In genomic region chr16:55257971-55258613, GRCh38 we compare ENCODE assay signal across 8 cellular contexts.
DNase-seq lines count a peak whose midpoint lies in the region; ATAC-seq and TF ChIP-seq lines count a peak whose summit lies in the region.

No MANE protein-coding gene starts in this region.

- no peak overlapping the region for H2AK9ac ChIP-seq in IMR-90 (replicated peaks; ENCODE audit: low read depth, low read length, poor library complexity)

- no peak overlapping the region for H2BK20ac ChIP-seq in IMR-90 (ENCODE audit: low read depth, low read length)

- intact Hi-C loops in Caco-2 (cut with micrococcal nuclease; ENCODE audit: unreplicated experiment): loop anchor here (1.0 to 10.0 kb wide), 8 partner anchors 138 to 1486 kb away; partner anchors contain the start of genes IRX3 and IRX5
- intact Hi-C loops in IMR-90 (cut with micrococcal nuclease): loop anchor here (1.0 to 5.0 kb wide), 4 partner anchors 1312 to 1707 kb away; no protein-coding TSS in a partner anchor
- intact Hi-C loops in esophagus squamous epithelium (cut with DNase I): no loop called here

- H2BK5ac ChIP-seq in IMR-90 (ENCODE audit: low read depth, low read length, poor library complexity, severe bottlenecking): no peak overlapping the region

- H3K9ac ChIP-seq in IMR-90 (ENCODE audit: low read depth, low read length): no peak overlapping the region

- peaks cover 17% of the 10 kb centered on the region for H3K9me3 Mint-ChIP-seq in Caco-2 (ENCODE audit: unreplicated experiment)

- no peaks in the 10 kb centered on the region for H3K36me3 ChIP-seq in Caco-2 (ENCODE audit: control insufficient read depth, insufficient read depth, low read length)
- no peaks in the 10 kb centered on the region for H3K36me3 ChIP-seq in IMR-90 (ENCODE audit: control insufficient read depth, insufficient read depth, low read length)
- no peaks in the 10 kb centered on the region for H3K36me3 ChIP-seq in esophagus squamous epithelium
- H3K36me3 ChIP-seq in osteoblast (ENCODE audit: insufficient read depth, low read length): no peaks in the 10 kb centered on the region

- H3K79me1 ChIP-seq in IMR-90 (ENCODE audit: low read depth in 1 of 2, low read length in 2 of 2): no peaks in the 10 kb centered on the region

- peak; percentile 76 for TF ChIP-seq RAD21 in IMR-90 (IDR thresholded peaks at IDR 0.05; ENCODE audit: low read length)

- H3K4me3 Mint-ChIP-seq in Caco-2 (ENCODE audit: unreplicated experiment): no peak overlapping the region

- POLR2A ChIA-PET in Caco-2 (lab: Charles Lee): no interaction called here
- POLR2A ChIA-PET in IMR-90 (lab: Charles Lee; ENCODE audit: unreplicated experiment): no interaction called here

- H3K14ac ChIP-seq in IMR-90 (replicated peaks; ENCODE audit: low read depth, low read length): no peak overlapping the region

- TF ChIP-seq POLR2A in IMR-90 (IDR thresholded peaks at IDR 0.05; ENCODE audit: low read depth, low read length): no peak
- no peak for TF ChIP-seq POLR2A in esophagus squamous epithelium (IDR thresholded peaks at IDR 0.05)

- H3K4ac ChIP-seq in IMR-90 (ENCODE audit: low read depth, low read length): no peak overlapping the region

- H4K8ac ChIP-seq in IMR-90 (ENCODE audit: low read depth in 2 of 2, low read length in 2 of 2): no peak overlapping the region

- no peak overlapping the region for H3K56ac ChIP-seq in IMR-90 (ENCODE audit: extremely low read depth, insufficient read depth, low read length)

- peaks cover 8% of the 10 kb centered on the region for H3K9me3 ChIP-seq in Caco-2
- H3K9me3 ChIP-seq in IMR-90 (ENCODE audit: control insufficient read depth, insufficient read depth, low read length): no peaks in the 10 kb centered on the region
- H3K9me3 ChIP-seq in esophagus squamous epithelium: no peaks in the 10 kb centered on the region
- H3K9me3 ChIP-seq in osteoblast (ENCODE audit: low read depth, low read length): no peaks in the 10 kb centered on the region

- H4K20me1 ChIP-seq in IMR-90 (ENCODE audit: insufficient read depth, low read length): no peaks in the 10 kb centered on the region
- no peaks in the 10 kb centered on the region for H4K20me1 ChIP-seq in osteoblast (ENCODE audit: insufficient read depth, low read length)

- H2AFZ ChIP-seq in IMR-90 (replicated peaks; ENCODE audit: low read length, poor library complexity) (no peak overlapping the region), osteoblast (ENCODE audit: low read length) (peak overlapping the region; percentile 1)

- no peak overlapping the region for H3K23ac ChIP-seq in IMR-90 (ENCODE audit: low read depth, low read length)

- CTCF ChIA-PET in Caco-2 (lab: Charles Lee): interaction anchor here (0.7 to 1.5 kb wide), 5 partner anchors 56 to 301 kb away, joined by 3 to 8 read pairs (median 4); no protein-coding TSS in a partner anchor
- CTCF ChIA-PET in IMR-90 (lab: Yijun Ruan, JAX): interaction anchor here (0.9 to 1.0 kb wide), 2 partner anchors 9 to 41 kb away, joined by 3 to 5 read pairs; no protein-coding TSS in a partner anchor

- H2AK5ac ChIP-seq in IMR-90 (ENCODE audit: low read depth, low read length): no peak overlapping the region

- H3K4me2 ChIP-seq in IMR-90 (ENCODE audit: low read depth, low read length) (no peak overlapping the region), osteoblast (ENCODE audit: insufficient read depth, low read length) (peak overlapping the region; percentile 28)

- WGBS in IMR-90 (ENCODE audit: extremely low coverage in 2 of 2, insufficient read length in 1 of 2), 2 experiments: 42% methylated on average over 5 of the region's 9 CpGs; no CpG with 5 or more reads in 1 of the 2 experiments
- WGBS in esophagus squamous epithelium, 2 donors: 18 to 35% methylated on average over 6 to 8 of the region's 9 CpGs

- no peaks in the 10 kb centered on the region for H3K27me3 Mint-ChIP-seq in Caco-2 (ENCODE audit: insufficient read depth, unreplicated experiment)

- no peak overlapping the region for H4K5ac ChIP-seq in IMR-90 (ENCODE audit: low read depth, low read length)

- H3K36me3 Mint-ChIP-seq in Caco-2 (ENCODE audit: insufficient read depth, unreplicated experiment): no peaks in the 10 kb centered on the region

- no peak overlapping the region for H4K91ac ChIP-seq in IMR-90 (ENCODE audit: insufficient read depth, low read depth, low read length)

- no peak overlapping the region for H2BK15ac ChIP-seq in IMR-90 (ENCODE audit: low read depth, low read length)

- dilution Hi-C loops in IMR-90 (cut with HindIII; ENCODE audit: low sequenced_read_pairs, unreplicated experiment): no loop called here

- no peaks in the 10 kb centered on the region for H3K79me2 ChIP-seq in osteoblast (ENCODE audit: insufficient read depth, low read length)

- no peak overlapping the region for H3K27ac ChIP-seq in IMR-90 (ENCODE audit: insufficient read depth, low read length)
- no peak overlapping the region for H3K27ac ChIP-seq in esophagus squamous epithelium
- H3K27ac ChIP-seq in osteoblast (ENCODE audit: low read depth, low read length): no peak overlapping the region

- TF ChIP-seq CTCF in Caco-2 (IDR thresholded peaks at IDR 0.05; ENCODE audit: insufficient read depth in 1 of 2, low read depth in 1 of 2, low read length in 1 of 2, severe bottlenecking in 1 of 2, unreplicated experiment in 1 of 2) (peak; percentile 86 to 93), IMR-90 (conservative IDR thresholded peaks at IDR 0.05; ENCODE audit: low read depth, low read length) (peak; percentile 58), esophagus squamous epithelium (IDR thresholded peaks at IDR 0.05) (peak; percentile 17 to 92 (median 86)), osteoblast (IDR thresholded peaks at IDR 0.05; ENCODE audit: extremely low read depth, low read depth, low read length) (peak; percentile 96)

- H3K27ac Mint-ChIP-seq in Caco-2 (ENCODE audit: unreplicated experiment): no peak overlapping the region

- no peak overlapping the region for H3K18ac ChIP-seq in IMR-90 (ENCODE audit: low read depth, low read length)

- no TSS peak for BruUV-seq in Caco-2 (replicated peaks; lab: Mats Ljungman, UMichigan)
- no TSS peak for BruUV-seq in IMR-90 (replicated peaks; lab: Mats Ljungman, UMichigan)

- H3K27me3 ChIP-seq in Caco-2 (replicated peaks; ENCODE audit: control insufficient read depth, insufficient read depth, low read length): no peaks in the 10 kb centered on the region
- H3K27me3 ChIP-seq in IMR-90 (ENCODE audit: control insufficient read depth, insufficient read depth, low read length): no peaks in the 10 kb centered on the region
- peaks cover 0 to 4% (median 0%) of the 10 kb centered on the region in 4 donors for H3K27me3 ChIP-seq in esophagus squamous epithelium
- H3K27me3 ChIP-seq in osteoblast (ENCODE audit: insufficient read depth, low read length): no peaks in the 10 kb centered on the region

- in situ Hi-C loops in IMR-90 (cut with MboI; ENCODE audit: low sequenced_read_pairs): no loop called here

- no peak overlapping the region for H2BK120ac ChIP-seq in IMR-90 (ENCODE audit: low read depth, low read length)

- peak; percentile 65 to 86 for DNase-seq in Caco-2
- peak; percentile 26 for DNase-seq in IMR-90
- peak; percentile 19 for DNase-seq in activated CD4-positive, alpha-beta T cell treated with anti-CD3 and anti-CD28 coated beads, Interleukin-2, amount 50 U/mL, for 1 hour
- no peak for DNase-seq in esophagus squamous epithelium (lab: John Stamatoyannopoulos, UW)
- peak; percentile 69 for DNase-seq in osteoblast (ENCODE audit: insufficient read length, low spot score, missing footprints)
- no peak for DNase-seq in superior temporal gyrus (ENCODE audit: extremely low spot score)

- H3K4me1 ChIP-seq in Caco-2 (no peaks in the 10 kb centered on the region), IMR-90 (ENCODE audit: control insufficient read depth, insufficient read depth, low read length) (no peaks in the 10 kb centered on the region), esophagus squamous epithelium (no peaks in the 10 kb centered on the region), osteoblast (ENCODE audit: insufficient read depth, low read length) (no peaks in the 10 kb centered on the region)

- peak; percentile 65 for ATAC-seq in GM19328 (IDR thresholded peaks at IDR 0.05; ENCODE audit: unreplicated experiment)
- no peak for ATAC-seq in IMR-90 (ENCODE audit: low read depth)
- ATAC-seq in HG03439 (IDR thresholded peaks at IDR 0.05; ENCODE audit: unreplicated experiment): no peak

- H3K4me3 ChIP-seq in Caco-2 (ENCODE audit: low read depth, low read length): no peak overlapping the region
- no peak overlapping the region for H3K4me3 ChIP-seq in IMR-90 (ENCODE audit: insufficient read depth, low read depth, low read length)
- no peak overlapping the region for H3K4me3 ChIP-seq in esophagus squamous epithelium
- H3K4me3 ChIP-seq in osteoblast (ENCODE audit: insufficient read depth, low read length): no peak overlapping the region

- peaks cover 6% of the 10 kb centered on the region for H3K4me1 Mint-ChIP-seq in Caco-2 (ENCODE audit: low read depth, unreplicated experiment)

- H3K9me1 ChIP-seq in IMR-90 (ENCODE audit: insufficient read depth, low read length): no peaks in the 10 kb centered on the region

TF ChIP-seq in IMR-90, 13 proteins besides CTCF, POLR2A, EP300 and RAD21:
- TF ChIP-seq MAFK (IDR thresholded peaks at IDR 0.05; ENCODE audit: low read depth, low read length) (no peak), SMC3 (IDR thresholded peaks at IDR 0.05; ENCODE audit: low read depth, low read length) (peak; percentile 58)

Comparison
In these comparisons a context has a peak if more than half of its experiments do, and no peak if none do; other contexts are left out.
1. DNase-seq: peak in Caco-2 (2 of 2), IMR-90 (single experiment), activated CD4-positive, alpha-beta T cell treated with anti-CD3 and anti-CD28 coated beads, Interleukin-2, amount 50 U/mL, for 1 hour (single experiment) and osteoblast (single experiment); none in esophagus squamous epithelium (single experiment) and superior temporal gyrus (single experiment).
2. Peak in every context shown above with its lines, with median percentiles within 50 percentile points of each other: CTCF ChIP-seq.